1 cellular context compared by ENCODE assay signal in the genomic region with DNA sequence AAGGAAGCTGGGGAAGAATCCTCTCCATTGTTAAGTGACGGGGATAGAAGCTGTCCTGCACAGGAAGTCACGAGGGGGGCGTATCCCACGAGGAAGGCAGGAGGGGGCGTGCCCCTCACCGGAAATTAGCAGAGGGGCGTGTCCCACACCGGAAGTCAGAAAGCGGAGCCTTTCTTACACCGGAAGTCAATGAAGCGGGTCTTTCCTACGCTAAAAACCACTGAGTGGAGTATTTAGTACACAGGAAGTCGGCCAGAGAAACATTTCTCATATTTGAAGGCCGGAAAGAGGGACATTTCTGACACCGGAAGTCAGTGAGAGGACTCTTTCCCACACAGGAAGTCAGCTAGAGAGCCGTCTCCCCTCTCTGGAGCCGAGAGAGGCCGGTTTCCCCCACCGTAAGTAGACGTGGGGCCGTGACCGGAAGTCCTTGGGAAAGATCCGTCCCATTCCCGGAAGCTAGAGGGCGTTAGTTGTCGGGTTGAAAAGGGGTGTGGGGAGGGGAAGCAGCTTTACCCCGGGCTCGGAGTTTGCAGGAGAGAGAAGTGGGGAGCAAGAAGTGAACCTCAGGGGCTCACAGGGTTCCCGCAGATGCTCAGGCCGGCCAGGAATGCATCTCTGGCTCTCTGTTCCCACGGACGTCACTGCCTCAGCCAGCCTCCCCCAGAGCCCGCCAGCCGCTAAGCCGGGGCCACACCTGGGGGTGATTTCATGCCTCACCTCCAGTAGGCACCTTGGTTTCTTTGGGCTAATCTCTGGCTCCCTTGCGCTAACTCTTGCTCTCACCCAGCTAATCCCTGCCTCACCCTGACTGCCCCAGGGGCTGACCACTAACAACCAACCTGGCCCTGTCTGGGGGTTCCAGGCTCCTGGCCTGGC.
TF ChIP-seq lines count a peak whose summit lies in the region.

No MANE protein-coding gene starts in this region.

TF ChIP-seq in K562, 482 proteins besides CTCF, POLR2A, EP300 and RAD21 (continued from another document and continues in another):
- TF ChIP-seq, protein P1, sequence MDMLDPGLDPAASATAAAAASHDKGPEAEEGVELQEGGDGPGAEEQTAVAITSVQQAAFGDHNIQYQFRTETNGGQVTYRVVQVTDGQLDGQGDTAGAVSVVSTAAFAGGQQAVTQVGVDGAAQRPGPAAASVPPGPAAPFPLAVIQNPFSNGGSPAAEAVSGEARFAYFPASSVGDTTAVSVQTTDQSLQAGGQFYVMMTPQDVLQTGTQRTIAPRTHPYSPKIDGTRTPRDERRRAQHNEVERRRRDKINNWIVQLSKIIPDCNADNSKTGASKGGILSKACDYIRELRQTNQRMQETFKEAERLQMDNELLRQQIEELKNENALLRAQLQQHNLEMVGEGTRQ (CRISPR knock-in tag; IDR thresholded peaks at IDR 0.05): peak; percentile 81
- TF ChIP-seq SP1 (CRISPR knock-in tag; IDR thresholded peaks at IDR 0.05) (peak; percentile 70), KDM5B (IDR thresholded peaks at IDR 0.05; ENCODE audit: insufficient replicate concordance, low read depth, low read length) (peak; percentile 45), SRSF1 (IDR thresholded peaks at IDR 0.05; ENCODE audit: low read depth, low read length) (no peak), ZNF324 (CRISPR knock-in tag; IDR thresholded peaks at IDR 0.05) (no peak), HNRNPLL (IDR thresholded peaks at IDR 0.05; ENCODE audit: low read depth, low read length, poor library complexity, severe bottlenecking) (peak; percentile 78), ETS1 (conservative IDR thresholded peaks at IDR 0.05; ENCODE audit: control insufficient read depth, low read depth, low read length) (0 out of 2 replicates have a peak, but pooled peaks have one; percentile 41), PHF20 (IDR thresholded peaks at IDR 0.05; ENCODE audit: partially characterized antibody) (peak; percentile 84), ZNF583 (CRISPR knock-in tag; IDR thresholded peaks at IDR 0.05) (no peak), BMI1 (IDR thresholded peaks at IDR 0.05; ENCODE audit: low read length) (no peak), ETV1 (tag; conservative IDR thresholded peaks at IDR 0.05; ENCODE audit: low read depth) (peak; percentile 95), ATF7 (IDR thresholded peaks at IDR 0.05) (peak; percentile 70), MNT (conservative IDR thresholded peaks at IDR 0.05) (peak; percentile 91 to 95), L3MBTL2 (IDR thresholded peaks at IDR 0.05) (0 out of 2 replicates have a peak, but pooled peaks have one; percentile 30), HEY1 (CRISPR knock-in tag; IDR thresholded peaks at IDR 0.05; ENCODE audit: borderline replicate concordance) (no peak), ASH1L (IDR thresholded peaks at IDR 0.05; ENCODE audit: borderline replicate concordance, low read depth, partially characterized antibody) (peak; percentile 51), PHTF2 (CRISPR knock-in tag; IDR thresholded peaks at IDR 0.05) (no peak), TAF1 (IDR thresholded peaks at IDR 0.05; ENCODE audit: control insufficient read depth, extremely low read depth, insufficient read depth, low read length, severe bottlenecking) (peak; percentile 48), GABPA (tag; conservative IDR thresholded peaks at IDR 0.05; ENCODE audit: low read depth) (peak; percentile 98), ZC3H4 (CRISPR knock-in tag; IDR thresholded peaks at IDR 0.05; ENCODE audit: borderline replicate concordance) (no peak), UBTF (IDR thresholded peaks at IDR 0.05; ENCODE audit: borderline replicate concordance in 1 of 2, low read depth in 2 of 2, low read length in 2 of 2) (peak; percentile 52 to 59; a peak in 1 of 4 replicates), ZNF239 (CRISPR knock-in tag; IDR thresholded peaks at IDR 0.05) (no peak), NR2C2 (CRISPR knock-in tag; IDR thresholded peaks at IDR 0.05) (no peak), NR2C2 (tag; IDR thresholded peaks at IDR 0.05) (peak; percentile 82), HCFC1 (IDR thresholded peaks at IDR 0.05; ENCODE audit: low read depth, low read length) (peak; percentile 64), CREM (IDR thresholded peaks at IDR 0.05; ENCODE audit: low read depth) (peak; percentile 54), GABPB1 (CRISPR knock-in tag; IDR thresholded peaks at IDR 0.05) (peak; percentile 93), NBN (IDR thresholded peaks at IDR 0.05; ENCODE audit: low read depth) (peak; percentile 64; the same call in 1 of the 2 replicates)
- TF ChIP-seq, protein P2, sequence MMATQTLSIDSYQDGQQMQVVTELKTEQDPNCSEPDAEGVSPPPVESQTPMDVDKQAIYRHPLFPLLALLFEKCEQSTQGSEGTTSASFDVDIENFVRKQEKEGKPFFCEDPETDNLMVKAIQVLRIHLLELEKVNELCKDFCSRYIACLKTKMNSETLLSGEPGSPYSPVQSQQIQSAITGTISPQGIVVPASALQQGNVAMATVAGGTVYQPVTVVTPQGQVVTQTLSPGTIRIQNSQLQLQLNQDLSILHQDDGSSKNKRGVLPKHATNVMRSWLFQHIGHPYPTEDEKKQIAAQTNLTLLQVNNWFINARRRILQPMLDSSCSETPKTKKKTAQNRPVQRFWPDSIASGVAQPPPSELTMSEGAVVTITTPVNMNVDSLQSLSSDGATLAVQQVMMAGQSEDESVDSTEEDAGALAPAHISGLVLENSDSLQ (IDR thresholded peaks at IDR 0.05): peak; percentile 83
- TF ChIP-seq, protein P3, sequence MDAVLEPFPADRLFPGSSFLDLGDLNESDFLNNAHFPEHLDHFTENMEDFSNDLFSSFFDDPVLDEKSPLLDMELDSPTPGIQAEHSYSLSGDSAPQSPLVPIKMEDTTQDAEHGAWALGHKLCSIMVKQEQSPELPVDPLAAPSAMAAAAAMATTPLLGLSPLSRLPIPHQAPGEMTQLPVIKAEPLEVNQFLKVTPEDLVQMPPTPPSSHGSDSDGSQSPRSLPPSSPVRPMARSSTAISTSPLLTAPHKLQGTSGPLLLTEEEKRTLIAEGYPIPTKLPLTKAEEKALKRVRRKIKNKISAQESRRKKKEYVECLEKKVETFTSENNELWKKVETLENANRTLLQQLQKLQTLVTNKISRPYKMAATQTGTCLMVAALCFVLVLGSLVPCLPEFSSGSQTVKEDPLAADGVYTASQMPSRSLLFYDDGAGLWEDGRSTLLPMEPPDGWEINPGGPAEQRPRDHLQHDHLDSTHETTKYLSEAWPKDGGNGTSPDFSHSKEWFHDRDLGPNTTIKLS (IDR thresholded peaks at IDR 0.05; ENCODE audit: borderline replicate concordance, low read depth): peak; percentile 57; the same call in 1 of the 2 replicates
- TF ChIP-seq, protein P4, sequence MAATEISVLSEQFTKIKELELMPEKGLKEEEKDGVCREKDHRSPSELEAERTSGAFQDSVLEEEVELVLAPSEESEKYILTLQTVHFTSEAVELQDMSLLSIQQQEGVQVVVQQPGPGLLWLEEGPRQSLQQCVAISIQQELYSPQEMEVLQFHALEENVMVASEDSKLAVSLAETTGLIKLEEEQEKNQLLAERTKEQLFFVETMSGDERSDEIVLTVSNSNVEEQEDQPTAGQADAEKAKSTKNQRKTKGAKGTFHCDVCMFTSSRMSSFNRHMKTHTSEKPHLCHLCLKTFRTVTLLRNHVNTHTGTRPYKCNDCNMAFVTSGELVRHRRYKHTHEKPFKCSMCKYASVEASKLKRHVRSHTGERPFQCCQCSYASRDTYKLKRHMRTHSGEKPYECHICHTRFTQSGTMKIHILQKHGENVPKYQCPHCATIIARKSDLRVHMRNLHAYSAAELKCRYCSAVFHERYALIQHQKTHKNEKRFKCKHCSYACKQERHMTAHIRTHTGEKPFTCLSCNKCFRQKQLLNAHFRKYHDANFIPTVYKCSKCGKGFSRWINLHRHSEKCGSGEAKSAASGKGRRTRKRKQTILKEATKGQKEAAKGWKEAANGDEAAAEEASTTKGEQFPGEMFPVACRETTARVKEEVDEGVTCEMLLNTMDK (IDR thresholded peaks at IDR 0.05; ENCODE audit: borderline replicate concordance, insufficient read depth, low read depth, low read length, poor library complexity, severe bottlenecking): peak; percentile 82
- TF ChIP-seq, protein P5, sequence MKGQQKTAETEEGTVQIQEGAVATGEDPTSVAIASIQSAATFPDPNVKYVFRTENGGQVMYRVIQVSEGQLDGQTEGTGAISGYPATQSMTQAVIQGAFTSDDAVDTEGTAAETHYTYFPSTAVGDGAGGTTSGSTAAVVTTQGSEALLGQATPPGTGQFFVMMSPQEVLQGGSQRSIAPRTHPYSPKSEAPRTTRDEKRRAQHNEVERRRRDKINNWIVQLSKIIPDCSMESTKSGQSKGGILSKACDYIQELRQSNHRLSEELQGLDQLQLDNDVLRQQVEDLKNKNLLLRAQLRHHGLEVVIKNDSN (CRISPR knock-in tag; IDR thresholded peaks at IDR 0.05): peak; percentile 89
- TF ChIP-seq, protein P6, sequence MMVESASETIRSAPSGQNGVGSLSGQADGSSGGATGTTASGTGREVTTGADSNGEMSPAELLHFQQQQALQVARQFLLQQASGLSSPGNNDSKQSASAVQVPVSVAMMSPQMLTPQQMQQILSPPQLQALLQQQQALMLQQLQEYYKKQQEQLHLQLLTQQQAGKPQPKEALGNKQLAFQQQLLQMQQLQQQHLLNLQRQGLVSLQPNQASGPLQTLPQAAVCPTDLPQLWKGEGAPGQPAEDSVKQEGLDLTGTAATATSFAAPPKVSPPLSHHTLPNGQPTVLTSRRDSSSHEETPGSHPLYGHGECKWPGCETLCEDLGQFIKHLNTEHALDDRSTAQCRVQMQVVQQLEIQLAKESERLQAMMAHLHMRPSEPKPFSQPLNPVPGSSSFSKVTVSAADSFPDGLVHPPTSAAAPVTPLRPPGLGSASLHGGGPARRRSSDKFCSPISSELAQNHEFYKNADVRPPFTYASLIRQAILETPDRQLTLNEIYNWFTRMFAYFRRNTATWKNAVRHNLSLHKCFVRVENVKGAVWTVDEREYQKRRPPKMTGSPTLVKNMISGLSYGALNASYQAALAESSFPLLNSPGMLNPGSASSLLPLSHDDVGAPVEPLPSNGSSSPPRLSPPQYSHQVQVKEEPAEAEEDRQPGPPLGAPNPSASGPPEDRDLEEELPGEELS (CRISPR knock-in tag; IDR thresholded peaks at IDR 0.05; ENCODE audit: borderline replicate concordance): no peak
- TF ChIP-seq, protein P7, sequence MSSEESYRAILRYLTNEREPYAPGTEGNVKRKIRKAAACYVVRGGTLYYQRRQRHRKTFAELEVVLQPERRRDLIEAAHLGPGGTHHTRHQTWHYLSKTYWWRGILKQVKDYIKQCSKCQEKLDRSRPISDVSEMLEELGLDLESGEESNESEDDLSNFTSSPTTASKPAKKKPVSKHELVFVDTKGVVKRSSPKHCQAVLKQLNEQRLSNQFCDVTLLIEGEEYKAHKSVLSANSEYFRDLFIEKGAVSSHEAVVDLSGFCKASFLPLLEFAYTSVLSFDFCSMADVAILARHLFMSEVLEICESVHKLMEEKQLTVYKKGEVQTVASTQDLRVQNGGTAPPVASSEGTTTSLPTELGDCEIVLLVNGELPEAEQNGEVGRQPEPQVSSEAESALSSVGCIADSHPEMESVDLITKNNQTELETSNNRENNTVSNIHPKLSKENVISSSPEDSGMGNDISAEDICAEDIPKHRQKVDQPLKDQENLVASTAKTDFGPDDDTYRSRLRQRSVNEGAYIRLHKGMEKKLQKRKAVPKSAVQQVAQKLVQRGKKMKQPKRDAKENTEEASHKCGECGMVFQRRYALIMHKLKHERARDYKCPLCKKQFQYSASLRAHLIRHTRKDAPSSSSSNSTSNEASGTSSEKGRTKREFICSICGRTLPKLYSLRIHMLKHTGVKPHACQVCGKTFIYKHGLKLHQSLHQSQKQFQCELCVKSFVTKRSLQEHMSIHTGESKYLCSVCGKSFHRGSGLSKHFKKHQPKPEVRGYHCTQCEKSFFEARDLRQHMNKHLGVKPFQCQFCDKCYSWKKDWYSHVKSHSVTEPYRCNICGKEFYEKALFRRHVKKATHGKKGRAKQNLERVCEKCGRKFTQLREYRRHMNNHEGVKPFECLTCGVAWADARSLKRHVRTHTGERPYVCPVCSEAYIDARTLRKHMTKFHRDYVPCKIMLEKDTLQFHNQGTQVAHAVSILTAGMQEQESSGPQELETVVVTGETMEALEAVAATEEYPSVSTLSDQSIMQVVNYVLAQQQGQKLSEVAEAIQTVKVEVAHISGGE (CRISPR knock-in tag; IDR thresholded peaks at IDR 0.05): peak; percentile 60 to 94 (median 69); a peak in 4 of 6 replicates
- TF ChIP-seq, protein P8, sequence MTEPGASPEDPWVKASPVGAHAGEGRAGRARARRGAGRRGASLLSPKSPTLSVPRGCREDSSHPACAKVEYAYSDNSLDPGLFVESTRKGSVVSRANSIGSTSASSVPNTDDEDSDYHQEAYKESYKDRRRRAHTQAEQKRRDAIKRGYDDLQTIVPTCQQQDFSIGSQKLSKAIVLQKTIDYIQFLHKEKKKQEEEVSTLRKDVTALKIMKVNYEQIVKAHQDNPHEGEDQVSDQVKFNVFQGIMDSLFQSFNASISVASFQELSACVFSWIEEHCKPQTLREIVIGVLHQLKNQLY (CRISPR knock-in tag; conservative IDR thresholded peaks at IDR 0.05): no peak
